In genomic region chr4:110595583-110595982, GRCh38 we compare ENCODE assay signal across 30 cellular contexts. TPM values are rescaled to one million over a fixed set of nuclear protein-coding genes. Genes with fewer than 3 reads are reported as not detected.
"Had no signal": no experiment of that assay in that cellular context is flagged by ENCODE, and none has a peak within 500 bp of the region (broad histone marks: within the 10 kb centered on the region; RNA-seq: fewer than 3 reads in every experiment).

No MANE protein-coding gene starts in this region.

- H3K36me3 Mint-ChIP-seq: natural killer cell; neural progenitor cell; stimulated activated memory B cell treated with anti-CD40 and anti-IgM and Interleukin-4, amounts not matched to agents 10 μg/mL and 1 μg/mL and 100 μg/mL, for 72 hours; type B pancreatic cell had no signal

- H3K9me3 ChIP-seq: ovary, psoas muscle, right lobe of liver, suprapubic skin, testis, tibial artery, uterus had no signal

- H3K27ac ChIP-seq: neural progenitor cell, ovary, parathyroid adenoma, psoas muscle, right lobe of liver, sigmoid colon, suprapubic skin, testis, tibial artery, transverse colon, upper lobe of right lung, uterus had no signal

- H3K36me3 ChIP-seq: neural progenitor cell, ovary, right lobe of liver, sigmoid colon, suprapubic skin, tibial artery, transverse colon, upper lobe of right lung, uterus had no signal

- H3K27ac Mint-ChIP-seq: natural killer cell; nephron; neural progenitor cell; progenitor cell of endocrine pancreas; stimulated activated memory B cell treated with anti-CD40 and anti-IgM and Interleukin-4, amounts not matched to agents 10 μg/mL and 1 μg/mL and 100 μg/mL, for 72 hours; stimulated activated naive CD8-positive, alpha-beta T cell treated with anti-CD3 and anti-CD28 coated beads, Interleukin-15, amount 100 ng/mL, for 72 hours; type B pancreatic cell had no signal

- H3K27me3 Mint-ChIP-seq: progenitor cell of endocrine pancreas had no signal

- H3K9me3 Mint-ChIP-seq: type B pancreatic cell had no signal

- H3K4me3 ChIP-seq: neural progenitor cell, ovary, psoas muscle, right lobe of liver, sigmoid colon, suprapubic skin, testis, tibial artery, transverse colon, upper lobe of right lung, uterus had no signal

- H3K4me1 ChIP-seq: neural progenitor cell, parathyroid adenoma, psoas muscle, right lobe of liver, sigmoid colon, suprapubic skin, testis, tibial artery, transverse colon, upper lobe of right lung, uterus had no signal

- DNase-seq: natural killer cell; occipital lobe; ovary; posterior cingulate gyrus; psoas muscle; right cardiac atrium; right lobe of liver; sigmoid colon; small intestine; stimulated activated CD4-positive, alpha-beta T cell treated with anti-CD3 and anti-CD28 coated beads, Interleukin-15, amount 100 ng/mL, for 24 hours; stimulated activated CD4-positive, alpha-beta T cell treated with anti-CD3 and anti-CD28 coated beads, Interleukin-2, amount 100 ng/mL, for 24 hours; stimulated activated CD4-positive, alpha-beta T cell treated with anti-CD3 and anti-CD28 coated beads, Interleukin-2, amount 100 ng/mL, for 48 hours; stimulated activated CD4-positive, alpha-beta T cell treated with anti-CD3 and anti-CD28 coated beads, Interleukin-4, amount 100 ng/mL, for 24 hours; stimulated activated naive CD4-positive, alpha-beta T cell; stimulated activated naive CD8-positive, alpha-beta T cell treated with anti-CD3 and anti-CD28 coated beads, Interleukin-15, amount 100 ng/mL, for 72 hours; stimulated activated naive CD8-positive, alpha-beta T cell treated with anti-CD3 and anti-CD28 coated beads, Interleukin-15, Interleukin-2, amounts not matched to agents 100 U/mL and 50 U/mL, for 24 hours; substantia nigra; testis; tibial artery; transverse colon; upper lobe of right lung; uterus had no signal

- H3K4me1 Mint-ChIP-seq: natural killer cell; nephron; neural progenitor cell; stimulated activated memory B cell treated with anti-CD40 and anti-IgM and Interleukin-4, amounts not matched to agents 10 μg/mL and 1 μg/mL and 100 μg/mL, for 72 hours; stimulated activated naive CD8-positive, alpha-beta T cell treated with anti-CD3 and anti-CD28 coated beads, Interleukin-15, amount 100 ng/mL, for 72 hours had no signal

- ATAC-seq: natural killer cell; psoas muscle; right cardiac atrium; right lobe of liver; stimulated activated memory B cell treated with anti-CD40 and anti-IgM and Interleukin-4, amounts not matched to agents 10 μg/mL and 1 μg/mL and 100 μg/mL, for 72 hours; stimulated activated naive CD8-positive, alpha-beta T cell treated with anti-CD3 and anti-CD28 coated beads, Interleukin-15, amount 100 ng/mL, for 72 hours; stimulated activated naive CD8-positive, alpha-beta T cell treated with anti-CD3 and anti-CD28 coated beads, Interleukin-15, Interleukin-2, amounts not matched to agents 100 U/mL and 50 U/mL, for 24 hours; upper lobe of right lung had no signal

- H3K27me3 ChIP-seq: neural progenitor cell, ovary, right lobe of liver, suprapubic skin, testis, upper lobe of right lung had no signal

- H3K4me3 Mint-ChIP-seq: natural killer cell; nephron; neural progenitor cell; stimulated activated memory B cell treated with anti-CD40 and anti-IgM and Interleukin-4, amounts not matched to agents 10 μg/mL and 1 μg/mL and 100 μg/mL, for 72 hours; stimulated activated naive CD8-positive, alpha-beta T cell treated with anti-CD3 and anti-CD28 coated beads, Interleukin-15, amount 100 ng/mL, for 72 hours; type B pancreatic cell had no signal

RNA-seq across cellular contexts. Expression of gene PITX2, which starts 27.3 kb away (rescaled TPM):
- total RNA-seq: natural killer cell, occipital lobe, right lobe of liver, upper lobe of right lung had no signal
- polyA plus RNA-seq: neural cell, ovary had no signal
